ENCODE assay signal across 9 cellular contexts in genomic region chr17:74478369-74479100, GRCh38. TPM values are rescaled to one million over a fixed set of nuclear protein-coding genes. Genes with fewer than 3 reads are reported as not detected.
A peak's percentile ranks its signal among the peaks of the same experiment; 100 is the strongest.
DNase-seq lines count a peak whose midpoint lies in the region; ATAC-seq lines count a peak whose summit lies in the region.
"Had no signal": no experiment of that assay in that cellular context is flagged by ENCODE, and none has a peak within 500 bp of the region (broad histone marks: within the 10 kb centered on the region; RNA-seq: fewer than 3 reads in every experiment).

No MANE protein-coding gene starts in this region.

- H3K4me1 ChIP-seq in HAP-1, result no peaks in the 10 kb centered on the region

- H3K4me1 Mint-ChIP-seq in immature natural killer cell, result peaks cover 93 to 97% of the 10 kb centered on the region in 2 donors

- DNase-seq in AML-193 (lab: John Stamatoyannopoulos, UW), result peak; percentile 73
- DNase-seq in UCSD-AML1 (lab: John Stamatoyannopoulos, UW; ENCODE audit: unreplicated experiment), result peak; percentile 30
- peak; percentile 44 to 62 (median 59) for DNase-seq in immature natural killer cell
- DNase-seq in HAP-1 (ENCODE audit: low spot score in 2 of 2), result no peak
- no peak for DNase-seq in DMS79 treated with DMSO at 0.1 percent for 48 hours (lab: John Stamatoyannopoulos, UW)
- DNase-seq: Calu3 had no signal

- H3K9me3 ChIP-seq in HAP-1, result no peaks in the 10 kb centered on the region

- peak overlapping the region; percentile 89 to 99 (median 97) for H3K27ac Mint-ChIP-seq in immature natural killer cell

- in situ Hi-C loops in HAP-1 (cut with MboI; ENCODE audit: low sequenced_read_pairs), result no loop called here

- peaks cover 0 to 2% (median 0%) of the 10 kb centered on the region in 6 donors for H3K9me3 Mint-ChIP-seq in immature natural killer cell

- peak overlapping the region; percentile 65 to 89 (median 78) for H3K4me3 Mint-ChIP-seq in immature natural killer cell

- H3K36me3 Mint-ChIP-seq in immature natural killer cell, result peaks cover 49 to 87% (median 75%) of the 10 kb centered on the region in 3 donors

- H3K27me3 ChIP-seq in HAP-1 (ENCODE audit: low read depth), result peaks cover 3% of the 10 kb centered on the region; the same call in 1 of the 2 replicates

- peaks cover 9 to 19% (median 15%) of the 10 kb centered on the region in 3 donors for H3K27me3 Mint-ChIP-seq in immature natural killer cell (ENCODE audit: low read depth in 3 of 3)

- no peak overlapping the region for H3K4me3 ChIP-seq in HAP-1

- ATAC-seq in GM21529 (IDR thresholded peaks at IDR 0.05; ENCODE audit: unreplicated experiment) (peak; percentile 64), GM19455 (IDR thresholded peaks at IDR 0.05; ENCODE audit: unreplicated experiment) (no peak), HG03520 (IDR thresholded peaks at IDR 0.05; ENCODE audit: unreplicated experiment) (no peak)

- H3K36me3 ChIP-seq in HAP-1 (replicated peaks), result no peaks in the 10 kb centered on the region

RNA-seq across cellular contexts. Expression of gene CD300A, which starts 12.1 kb away (rescaled TPM):
- polyA plus RNA-seq in immature natural killer cell, result 100 to 1,000 TPM; 357 to 514 (median 505) TPM

RNA-seq across cellular contexts. Expression of gene GPRC5C, which starts 46.6 kb away (rescaled TPM):
- polyA plus RNA-seq in immature natural killer cell, result 1 to 10 TPM in 1 of 3 donors, under 1 TPM in 1, not detected in 1; 0.89 to 3.2 TPM

RNA-seq across cellular contexts. Expression of gene CD300LB, which starts 52.7 kb away (rescaled TPM):
- 1 to 10 TPM; 4.2 to 6.3 (median 5.5) TPM for polyA plus RNA-seq in immature natural killer cell

Comparison
In these comparisons a context has a peak if more than half of its experiments do, and no peak if none do; other contexts are left out.
1. DNase-seq: peak in AML-193 (2 of 2), UCSD-AML1 (single experiment) and immature natural killer cell (3 of 3); none in HAP-1 (0 of 2) and DMS79 treated with DMSO at 0.1 percent for 48 hours (single experiment).